Comparison of ENCODE assay signal across 28 cellular contexts in genomic region chr17:8059131-8059530, GRCh38. TPM values are rescaled to one million over a fixed set of nuclear protein-coding genes. Genes with fewer than 3 reads are reported as not detected.
DNase-seq lines count a peak whose midpoint lies in the region; ATAC-seq and TF ChIP-seq lines count a peak whose summit lies in the region.
"Had no signal": no experiment of that assay in that cellular context is flagged by ENCODE, and none has a peak within 500 bp of the region (broad histone marks: within the 10 kb centered on the region; RNA-seq: fewer than 3 reads in every experiment).

No MANE protein-coding gene starts in this region.

- intact Hi-C loops in prostate gland (cut with DNase I): loop anchor here (5.0 kb wide), 2 partner anchors 147 to 197 kb away; no protein-coding TSS in a partner anchor

- H3K36me3 ChIP-seq in endocrine pancreas (ENCODE audit: control insufficient read depth, insufficient read depth, low read length) (no peaks in the 10 kb centered on the region), prostate gland (no peaks in the 10 kb centered on the region)
- H3K36me3 ChIP-seq: vagina had no signal

- peaks cover 25% of the 10 kb centered on the region for H3K4me1 Mint-ChIP-seq in type B pancreatic cell (ENCODE audit: unreplicated experiment)
- H3K4me1 Mint-ChIP-seq: activated T-helper 17 cell treated with anti-CD3 and anti-CD28 coated beads, Interleukin-2, amount 50 U/mL, for 72 hours had no signal

- H3K27me3 Mint-ChIP-seq in type B pancreatic cell: peaks cover 82% of the 10 kb centered on the region

- H3K4me1 ChIP-seq in endocrine pancreas (ENCODE audit: control insufficient read depth, insufficient read depth, low read length) (no peaks in the 10 kb centered on the region), prostate gland (replicated peaks) (no peaks in the 10 kb centered on the region)

- H3K4me3 ChIP-seq in endocrine pancreas (ENCODE audit: control insufficient read depth, insufficient read depth, low read length) (peak overlapping the region; percentile 66), prostate gland (peak overlapping the region; percentile 29 to 39)
- H3K4me3 ChIP-seq: dorsolateral prefrontal cortex, vagina had no signal

- no peaks in the 10 kb centered on the region for H3K9me3 Mint-ChIP-seq in type B pancreatic cell
- H3K9me3 Mint-ChIP-seq: activated naive CD8-positive, alpha-beta T cell treated with anti-CD3 and anti-CD28 coated beads, Interleukin-2, amount 10 ng/mL, durations not matched to agents 7 days and 5 days; activated T-helper 17 cell treated with anti-CD3 and anti-CD28 coated beads, Interleukin-2, amount 50 U/mL, for 72 hours; H9; WTC11 had no signal

- H3K27me3 ChIP-seq in endocrine pancreas (ENCODE audit: control insufficient read depth, insufficient read depth, low read length) (no peaks in the 10 kb centered on the region), prostate gland (replicated peaks; ENCODE audit: insufficient read depth) (no peaks in the 10 kb centered on the region)

- 6% methylated on average over 7 of the region's 7 CpGs for WGBS in prostate gland

- peak overlapping the region; percentile 8 for H3K9ac ChIP-seq in endocrine pancreas (ENCODE audit: control insufficient read depth, insufficient read depth, low read length)

- DNase-seq in activated effector memory CD4-positive, alpha-beta T cell treated with anti-CD3 and anti-CD28 coated beads, Interleukin-2, amount 50 U/mL, for 16 hours: peak; percentile 17
- no peak for DNase-seq in activated effector memory CD4-positive, alpha-beta T cell treated with Interleukin-2 at 50 U/mL for 16 hours
- DNase-seq in NCI-H1930 (lab: John Stamatoyannopoulos, UW) (peak; percentile 38 to 49), prostate gland (ENCODE audit: low spot score) (no peak), type B pancreatic cell (ENCODE audit: extremely low spot score, unreplicated experiment) (no peak)
- no peak for DNase-seq in stimulated activated naive CD4-positive, alpha-beta T cell treated with Interleukin-2 at 50 U/mL for 16 hours (lab: John Stamatoyannopoulos, UW)
- DNase-seq: ACHN; activated CD4-positive, alpha-beta T cell treated with anti-CD3 and anti-CD28 coated beads, Interleukin-2, amount 50 U/mL, for 48 hours; activated CD8-positive, alpha-beta memory T cell treated with anti-CD3 and anti-CD28 coated beads, Interleukin-2, amount 50 U/mL, for 48 hours; activated naive CD8-positive, alpha-beta T cell treated with anti-CD3 and anti-CD28 coated beads, Interleukin-2, amount 10 ng/mL, durations not matched to agents 7 days and 5 days; C1 segment of cervical spinal cord; cerebellar nuclear complex; H9; mesenchymal stem cell; NCI-H446 treated with DMSO at 0.1 percent for 48 hours; nucleus accumbens; small intestine had no signal

- TF ChIP-seq POLR2A in prostate gland (IDR thresholded peaks at IDR 0.05): no peak

- TF ChIP-seq CTCF in prostate gland (IDR thresholded peaks at IDR 0.05): no peak
- no peak for TF ChIP-seq CTCF in type B pancreatic cell (conservative IDR thresholded peaks at IDR 0.05)

- H3K9me3 ChIP-seq in endocrine pancreas (ENCODE audit: control insufficient read depth, low read length) (no peaks in the 10 kb centered on the region), prostate gland (no peaks in the 10 kb centered on the region)
- H3K9me3 ChIP-seq: vagina had no signal

- H3K27ac ChIP-seq in prostate gland: peak overlapping the region; percentile 92 to 95
- H3K27ac ChIP-seq: dorsolateral prefrontal cortex, HL-60, RWPE1, vagina had no signal

- H3K4me3 Mint-ChIP-seq in type B pancreatic cell: no peak overlapping the region
- H3K4me3 Mint-ChIP-seq: activated naive CD8-positive, alpha-beta T cell treated with anti-CD3 and anti-CD28 coated beads, Interleukin-2, amount 10 ng/mL, durations not matched to agents 7 days and 5 days; activated T-helper 17 cell treated with anti-CD3 and anti-CD28 coated beads, Interleukin-2, amount 50 U/mL, for 72 hours; H9; WTC11 had no signal

- no peak overlapping the region for H3K27ac Mint-ChIP-seq in type B pancreatic cell
- H3K27ac Mint-ChIP-seq: activated naive CD8-positive, alpha-beta T cell treated with anti-CD3 and anti-CD28 coated beads, Interleukin-2, amount 10 ng/mL, durations not matched to agents 7 days and 5 days; activated T-helper 17 cell treated with anti-CD3 and anti-CD28 coated beads, Interleukin-2, amount 50 U/mL, for 72 hours; H9; WTC11 had no signal

- no peak for ATAC-seq in GM21576 (IDR thresholded peaks at IDR 0.05; ENCODE audit: unreplicated experiment)
- ATAC-seq: activated T-helper 17 cell treated with anti-CD3 and anti-CD28 coated beads, Interleukin-2, amount 50 U/mL, for 72 hours; WTC11 had no signal

- H3K36me3 Mint-ChIP-seq in type B pancreatic cell: no peaks in the 10 kb centered on the region
- H3K36me3 Mint-ChIP-seq: activated naive CD8-positive, alpha-beta T cell treated with anti-CD3 and anti-CD28 coated beads, Interleukin-2, amount 10 ng/mL, durations not matched to agents 7 days and 5 days; WTC11 had no signal

RNA-seq across cellular contexts. Expression of gene ALOX15B, which starts 20.3 kb away (rescaled TPM):
- total RNA-seq in prostate gland (100 to 1,000 TPM in 1 of 2 donors, 10 to 100 TPM in 1; 52.1 to 108 TPM), type B pancreatic cell (ENCODE audit: low replicate concordance) (not detected in 2 replicates)
- total RNA-seq: activated naive CD8-positive, alpha-beta T cell treated with anti-CD3 and anti-CD28 coated beads, Interleukin-2, amount 10 ng/mL, durations not matched to agents 7 days and 5 days; H9; myocyte; temporal lobe had no signal

RNA-seq across cellular contexts. Expression of gene ALOX12B, which starts 28.4 kb away (rescaled TPM):
- total RNA-seq in prostate gland (under 1 TPM; 0.18 to 0.40 TPM), type B pancreatic cell (ENCODE audit: low replicate concordance) (not detected in 2 replicates)
- total RNA-seq: temporal lobe had no signal

RNA-seq across cellular contexts. Expression of gene GUCY2D, which starts 56.7 kb away (rescaled TPM):
- total RNA-seq in prostate gland: 1 to 10 TPM in 1 of 2 donors, not detected in 1; 1.8 TPM
- 0.29 and 0.43 TPM in 2 replicates for total RNA-seq in type B pancreatic cell (ENCODE audit: low replicate concordance)
- total RNA-seq: activated naive CD8-positive, alpha-beta T cell treated with anti-CD3 and anti-CD28 coated beads, Interleukin-2, amount 10 ng/mL, durations not matched to agents 7 days and 5 days; LHCN-M2; myocyte; vagina had no signal

RNA-seq across cellular contexts. Expression of gene ALOXE3, which starts 59.2 kb away (rescaled TPM):
- total RNA-seq in prostate gland (1 to 10 TPM in 1 of 2 donors, not detected in 1; 2.4 TPM), type B pancreatic cell (ENCODE audit: low replicate concordance) (0.14 TPM in 1 of 2 replicates, not detected in the other)
- total RNA-seq: activated naive CD8-positive, alpha-beta T cell treated with anti-CD3 and anti-CD28 coated beads, Interleukin-2, amount 10 ng/mL, durations not matched to agents 7 days and 5 days; LHCN-M2; myocyte had no signal

Comparison
In these comparisons a context has a peak if more than half of its experiments do, and no peak if none do; other contexts are left out.
1. DNase-seq: peak in activated effector memory CD4-positive, alpha-beta T cell treated with anti-CD3 and anti-CD28 coated beads, Interleukin-2, amount 50 U/mL, for 16 hours (single experiment) and NCI-H1930 (2 of 2); none in activated effector memory CD4-positive, alpha-beta T cell treated with Interleukin-2 at 50 U/mL for 16 hours (single experiment), prostate gland (single experiment), type B pancreatic cell (single experiment) and stimulated activated naive CD4-positive, alpha-beta T cell treated with Interleukin-2 at 50 U/mL for 16 hours (single experiment).
2. RNA of gene ALOX15B, which starts 20.3 kb away (total RNA-seq): 52.1 to 108 TPM in prostate gland; not detected in type B pancreatic cell; every median in the first group is over 10 times any median in the second.